Comparison of ENCODE assay signal across 15 cellular contexts in genomic region chr11:75151346-75152047, GRCh38. TPM values are rescaled to one million over a fixed set of nuclear protein-coding genes. Genes with fewer than 3 reads are reported as not detected.
DNase-seq lines count a peak whose midpoint lies in the region; ATAC-seq and TF ChIP-seq lines count a peak whose summit lies in the region.
"Had no signal": no experiment of that assay in that cellular context is flagged by ENCODE, and none has a peak within 500 bp of the region (broad histone marks: within the 10 kb centered on the region; RNA-seq: fewer than 3 reads in every experiment).

No MANE protein-coding gene starts in this region.

- H3K36me3 ChIP-seq in BLaER1 treated with 17β-estradiol and CSF1 and Interleukin-3, amounts not matched to agents 10 nM and 100 nM = peaks cover 0 to 51% (median 0%) of the 10 kb centered on the region in 11 experiments; a peak in 4 of 22 replicates
- H3K36me3 ChIP-seq in gastroesophageal sphincter = no peaks in the 10 kb centered on the region
- H3K36me3 ChIP-seq: MG63 had no signal

- no peaks in the 10 kb centered on the region for H3K36me3 Mint-ChIP-seq in progenitor cell of endocrine pancreas (ENCODE audit: insufficient read depth)
- no peaks in the 10 kb centered on the region for H3K36me3 Mint-ChIP-seq in natural killer cell treated with Interleukin-12 subunit alpha and Interleukin-12 subunit beta and Interleukin-15 and Interleukin-18, amount 100 ng/mL, for 72 hours

- no peaks in the 10 kb centered on the region for H3K9me3 Mint-ChIP-seq in progenitor cell of endocrine pancreas (ENCODE audit: low read depth)
- no peaks in the 10 kb centered on the region for H3K9me3 Mint-ChIP-seq in natural killer cell treated with Interleukin-12 subunit alpha and Interleukin-12 subunit beta and Interleukin-15 and Interleukin-18, amount 100 ng/mL, for 72 hours

- H3K27ac Mint-ChIP-seq in progenitor cell of endocrine pancreas = peak overlapping the region; percentile 74
- H3K27ac Mint-ChIP-seq in natural killer cell treated with Interleukin-12 subunit alpha and Interleukin-12 subunit beta and Interleukin-15 and Interleukin-18, amount 100 ng/mL, for 72 hours = no peak overlapping the region

- peak overlapping the region in 4 of 10 experiments; percentile 41 to 76 (median 70); a peak in 7 of 20 replicates for H3K4me3 ChIP-seq in BLaER1 treated with 17β-estradiol and CSF1 and Interleukin-3, amounts not matched to agents 10 nM and 100 nM
- H3K4me3 ChIP-seq in gastroesophageal sphincter = peak overlapping the region; percentile 18 to 41
- H3K4me3 ChIP-seq: MG63 had no signal

- TF ChIP-seq CTCF in gastroesophageal sphincter (IDR thresholded peaks at IDR 0.05) (no peak), progenitor cell of endocrine pancreas (IDR thresholded peaks at IDR 0.05; ENCODE audit: unreplicated experiment) (no peak)

- DNase-seq in NCI-H345 (lab: John Stamatoyannopoulos, UW) = peak; percentile 48
- DNase-seq in progenitor cell of endocrine pancreas (ENCODE audit: low spot score, unreplicated experiment) = no peak
- DNase-seq in NCI-H1048 (lab: John Stamatoyannopoulos, UW) = no peak
- no peak for DNase-seq in GDM1 (lab: John Stamatoyannopoulos, UW)
- no peak for DNase-seq in natural killer cell treated with Interleukin-12 subunit alpha and Interleukin-12 subunit beta and Interleukin-15 and Interleukin-18, amount 100 ng/mL, for 72 hours (ENCODE audit: low spot score)
- DNase-seq: cortex of kidney, islet precursor cell, MG63, NCI-H526, occipital lobe had no signal

- ATAC-seq in gastroesophageal sphincter (no peak), SK-N-SH treated with all-trans-retinoic acid at 6 μM for 48 hours (no peak)
- no peak for ATAC-seq in natural killer cell treated with Interleukin-12 subunit alpha and Interleukin-12 subunit beta and Interleukin-15 and Interleukin-18, amount 100 ng/mL, for 72 hours

- H3K27me3 ChIP-seq in BLaER1 treated with 17β-estradiol and CSF1 and Interleukin-3, amounts not matched to agents 10 nM and 100 nM = no peaks in the 10 kb centered on the region
- peaks cover 6% of the 10 kb centered on the region for H3K27me3 ChIP-seq in gastroesophageal sphincter
- H3K27me3 ChIP-seq: MG63 had no signal

- H3K4me2 ChIP-seq in BLaER1 treated with 17β-estradiol and CSF1 and Interleukin-3, amounts not matched to agents 10 nM and 100 nM = peak overlapping the region in 10 of 11 experiments; percentile 10 to 100 (median 52); a peak in 17 of 22 replicates

- no peaks in the 10 kb centered on the region for H3K9me3 ChIP-seq in BLaER1 treated with 17β-estradiol and CSF1 and Interleukin-3, amounts not matched to agents 10 nM and 100 nM (replicated peaks in 1 of 11)
- H3K9me3 ChIP-seq in gastroesophageal sphincter = no peaks in the 10 kb centered on the region
- H3K9me3 ChIP-seq: MG63 had no signal

- peaks cover 43 to 100% (median 68%) of the 10 kb centered on the region in 10 experiments for H3K4me1 ChIP-seq in BLaER1 treated with 17β-estradiol and CSF1 and Interleukin-3, amounts not matched to agents 10 nM and 100 nM
- H3K4me1 ChIP-seq in gastroesophageal sphincter = peaks cover 0 to 18% (median 0%) of the 10 kb centered on the region in 3 donors

- peaks cover 0 to 41% (median 0%) of the 10 kb centered on the region in 11 experiments; a peak in 5 of 22 replicates for H4K20me1 ChIP-seq in BLaER1 treated with 17β-estradiol and CSF1 and Interleukin-3, amounts not matched to agents 10 nM and 100 nM

- TF ChIP-seq EP300 in gastroesophageal sphincter (IDR thresholded peaks at IDR 0.05) = no peak

- no peak for TF ChIP-seq POLR2A in gastroesophageal sphincter (IDR thresholded peaks at IDR 0.05)

- WGBS in gastroesophageal sphincter (ENCODE audit: low coverage in 1 of 2), 2 donors = 41 to 42% methylated on average over 7 to 10 of the region's 13 CpGs

- peaks cover 8% of the 10 kb centered on the region for H3K27me3 Mint-ChIP-seq in progenitor cell of endocrine pancreas
- H3K27me3 Mint-ChIP-seq in natural killer cell treated with Interleukin-12 subunit alpha and Interleukin-12 subunit beta and Interleukin-15 and Interleukin-18, amount 100 ng/mL, for 72 hours = peaks cover 13 to 19% of the 10 kb centered on the region in 2 donors

- H3K9ac ChIP-seq in BLaER1 treated with 17β-estradiol and CSF1 and Interleukin-3, amounts not matched to agents 10 nM and 100 nM = peak overlapping the region in 3 of 11 experiments; percentile 69 to 94 (median 80); a peak in 6 of 22 replicates

- H3K4me3 Mint-ChIP-seq in progenitor cell of endocrine pancreas (ENCODE audit: low read depth) = peak overlapping the region; percentile 39
- no peak overlapping the region for H3K4me3 Mint-ChIP-seq in natural killer cell treated with Interleukin-12 subunit alpha and Interleukin-12 subunit beta and Interleukin-15 and Interleukin-18, amount 100 ng/mL, for 72 hours

- H3K4me1 Mint-ChIP-seq in progenitor cell of endocrine pancreas (ENCODE audit: low read depth) = peaks cover 35% of the 10 kb centered on the region
- no peaks in the 10 kb centered on the region for H3K4me1 Mint-ChIP-seq in natural killer cell treated with Interleukin-12 subunit alpha and Interleukin-12 subunit beta and Interleukin-15 and Interleukin-18, amount 100 ng/mL, for 72 hours (ENCODE audit: low read depth in 2 of 2)

- peak overlapping the region in 3 of 11 experiments; percentile 44 to 73 (median 55); a peak in 6 of 22 replicates for H3K27ac ChIP-seq in BLaER1 treated with 17β-estradiol and CSF1 and Interleukin-3, amounts not matched to agents 10 nM and 100 nM
- H3K27ac ChIP-seq in gastroesophageal sphincter = peak overlapping the region in 1 of 4 donors; percentile 48
- H3K27ac ChIP-seq: VCaP had no signal

TF ChIP-seq in SK-N-SH treated with all-trans-retinoic acid at 6 μM for 48 hours, 23 proteins besides CTCF, POLR2A, EP300 and RAD21:
- no peak for TF ChIP-seq ZC3H10 (CRISPR knock-in tag; IDR thresholded peaks at IDR 0.05)
- TF ChIP-seq TCF4 (CRISPR knock-in tag; IDR thresholded peaks at IDR 0.05; ENCODE audit: borderline replicate concordance) = no peak
- no peak for TF ChIP-seq GLIS3 (CRISPR knock-in tag; IDR thresholded peaks at IDR 0.05)
- no peak for TF ChIP-seq SNAI2 (CRISPR knock-in tag; IDR thresholded peaks at IDR 0.05)
- no peak for TF ChIP-seq ZNF8 (CRISPR knock-in tag; IDR thresholded peaks at IDR 0.05)
- no peak for TF ChIP-seq PPARA (CRISPR knock-in tag; IDR thresholded peaks at IDR 0.05; ENCODE audit: borderline replicate concordance)
- TF ChIP-seq ZNF565 (CRISPR knock-in tag; conservative IDR thresholded peaks at IDR 0.05; ENCODE audit: low read depth) = no peak
- TF ChIP-seq ESRRG (CRISPR knock-in tag; IDR thresholded peaks at IDR 0.05) = no peak
- TF ChIP-seq TOX (CRISPR knock-in tag; IDR thresholded peaks at IDR 0.05; ENCODE audit: borderline replicate concordance) = no peak
- TF ChIP-seq ZNF70 (CRISPR knock-in tag; IDR thresholded peaks at IDR 0.05) = no peak
- TF ChIP-seq ISL1 (CRISPR knock-in tag; IDR thresholded peaks at IDR 0.05) = no peak
- TF ChIP-seq, protein P1, sequence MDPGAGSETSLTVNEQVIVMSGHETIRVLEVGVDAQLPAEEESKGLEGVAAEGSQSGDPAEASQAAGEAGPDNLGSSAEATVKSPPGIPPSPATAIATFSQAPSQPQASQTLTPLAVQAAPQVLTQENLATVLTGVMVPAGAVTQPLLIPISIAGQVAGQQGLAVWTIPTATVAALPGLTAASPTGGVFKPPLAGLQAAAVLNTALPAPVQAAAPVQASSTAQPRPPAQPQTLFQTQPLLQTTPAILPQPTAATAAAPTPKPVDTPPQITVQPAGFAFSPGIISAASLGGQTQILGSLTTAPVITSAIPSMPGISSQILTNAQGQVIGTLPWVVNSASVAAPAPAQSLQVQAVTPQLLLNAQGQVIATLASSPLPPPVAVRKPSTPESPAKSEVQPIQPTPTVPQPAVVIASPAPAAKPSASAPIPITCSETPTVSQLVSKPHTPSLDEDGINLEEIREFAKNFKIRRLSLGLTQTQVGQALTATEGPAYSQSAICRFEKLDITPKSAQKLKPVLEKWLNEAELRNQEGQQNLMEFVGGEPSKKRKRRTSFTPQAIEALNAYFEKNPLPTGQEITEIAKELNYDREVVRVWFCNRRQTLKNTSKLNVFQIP (CRISPR knock-in tag; IDR thresholded peaks at IDR 0.05; ENCODE audit: borderline replicate concordance, low read depth) = no peak

RNA-seq across cellular contexts. Expression of gene SLCO2B1, which starts 0.6 kb away (rescaled TPM):
- total RNA-seq in gastroesophageal sphincter (10 to 100 TPM; 25.7 to 70.1 (median 33.1) TPM), progenitor cell of endocrine pancreas (6.6 and 7.3 TPM in 2 replicates)
- total RNA-seq in natural killer cell treated with Interleukin-12 subunit alpha and Interleukin-12 subunit beta and Interleukin-15 and Interleukin-18, amount 100 ng/mL, for 72 hours = under 1 TPM in 1 of 2 donors, not detected in 1; 0.06 TPM
- total RNA-seq: fibroblast of villous mesenchyme had no signal

RNA-seq across cellular contexts. Expression of gene OR2AT4, which starts 54.8 kb away (rescaled TPM):
- total RNA-seq in gastroesophageal sphincter (not detected), progenitor cell of endocrine pancreas (not detected in 2 replicates)
- not detected for total RNA-seq in natural killer cell treated with Interleukin-12 subunit alpha and Interleukin-12 subunit beta and Interleukin-15 and Interleukin-18, amount 100 ng/mL, for 72 hours
- total RNA-seq: fibroblast of villous mesenchyme, occipital lobe had no signal
